11 cellular contexts compared by ENCODE assay signal in the genomic region with DNA sequence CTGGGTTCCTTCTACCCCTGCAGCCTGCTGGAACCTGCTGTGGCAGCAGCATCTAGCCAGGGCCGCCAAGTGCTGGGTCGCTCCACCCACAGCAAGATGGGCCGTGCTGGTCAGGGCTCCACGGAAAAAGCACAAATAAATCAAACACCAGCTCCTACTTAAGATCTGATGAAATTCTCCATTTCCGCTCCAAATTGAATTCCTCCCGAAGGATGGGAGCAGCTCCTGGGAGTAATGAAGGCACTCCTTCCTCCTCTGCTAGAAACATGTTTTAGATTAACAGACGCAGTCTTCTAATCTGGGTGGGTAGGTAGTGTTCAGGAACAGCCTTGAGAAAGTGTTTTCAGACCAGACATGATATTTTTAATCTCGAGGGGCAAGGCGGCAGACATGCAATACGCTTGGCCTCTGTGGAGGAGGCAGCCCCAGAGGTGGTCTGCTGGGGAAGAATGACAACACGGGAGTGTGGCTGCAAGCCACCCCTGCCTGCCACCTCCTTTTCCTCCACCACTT.
DNase-seq lines count a peak whose midpoint lies in the region; ATAC-seq and TF ChIP-seq lines count a peak whose summit lies in the region.
"Had no signal": no experiment of that assay in that cellular context is flagged by ENCODE, and none has a peak within 500 bp of the region (broad histone marks: within the 10 kb centered on the region; RNA-seq: fewer than 3 reads in every experiment).

No MANE protein-coding gene starts in this region.

- no peaks in the 10 kb centered on the region for H3K27me3 Mint-ChIP-seq in Calu3 (ENCODE audit: unreplicated experiment)

- no peaks in the 10 kb centered on the region for H3K27me3 ChIP-seq in sigmoid colon

- peaks cover 33% of the 10 kb centered on the region for H3K36me3 Mint-ChIP-seq in Calu3 (ENCODE audit: insufficient read depth, unreplicated experiment)

- H3K4me1 ChIP-seq in sigmoid colon = peaks cover 0 to 50% (median 46%) of the 10 kb centered on the region in 4 donors

- H3K36me3 ChIP-seq in sigmoid colon = no peaks in the 10 kb centered on the region

- H3K4me3 Mint-ChIP-seq in Calu3 (ENCODE audit: low read depth, unreplicated experiment) = peak overlapping the region; percentile 56

- H3K27ac ChIP-seq in adipose tissue (ENCODE audit: low read depth, low read length) = peak overlapping the region; percentile 25
- H3K27ac ChIP-seq in sigmoid colon = peak overlapping the region; percentile 72 to 86 (median 82)

- DNase-seq in Calu3 = no peak
- peak; percentile 71 for DNase-seq in left cardiac atrium
- DNase-seq in sigmoid colon = peak; percentile 79
- no peak for DNase-seq in C1 segment of cervical spinal cord (lab: John Stamatoyannopoulos, UW)
- no peak for DNase-seq in NOMO-1 treated with dmso at 0.1 percent for 144 hours (lab: John Stamatoyannopoulos, UW; ENCODE audit: unreplicated experiment)
- DNase-seq in cerebellar nuclear complex (lab: John Stamatoyannopoulos, UW) = no peak
- DNase-seq: activated CD4-positive, alpha-beta T cell treated with anti-CD3 and anti-CD28 coated beads for 1 hour; NCI-H1436 treated with DMSO at 0.1 percent for 48 hours; stimulated activated CD4-positive, alpha-beta T cell treated with anti-CD3 and anti-CD28 coated beads, Interleukin-4, amount 100 ng/mL, for 4 hours had no signal

- TF ChIP-seq POLR2A in sigmoid colon (IDR thresholded peaks at IDR 0.05) = no peak

- H3K4me1 Mint-ChIP-seq in Calu3 (ENCODE audit: low read depth, unreplicated experiment) = peaks cover 85% of the 10 kb centered on the region

- TF ChIP-seq CTCF in Calu3 (IDR thresholded peaks at IDR 0.05; ENCODE audit: unreplicated experiment) (no peak), sigmoid colon (IDR thresholded peaks at IDR 0.05) (no peak)

- ATAC-seq in left cardiac atrium (peak; percentile 56 to 65), GM19452 (IDR thresholded peaks at IDR 0.05; ENCODE audit: unreplicated experiment) (no peak)

- peak overlapping the region; percentile 88 for H3K27ac Mint-ChIP-seq in Calu3 (ENCODE audit: unreplicated experiment)

- no peaks in the 10 kb centered on the region for H3K9me3 Mint-ChIP-seq in Calu3 (ENCODE audit: low read depth, unreplicated experiment)

- WGBS in adipose tissue, 3 donors = 55 to 79% (median 61%) methylated on average over 11 of the region's 11 CpGs
- WGBS in sigmoid colon, 2 donors = 73 to 85% methylated on average over 11 of the region's 11 CpGs

- CTCF ChIA-PET in Calu3 (lab: Charles Lee) = interaction anchor here (0.8 to 1.2 kb wide), 2 partner anchors 67 to 115 kb away, joined by 3 to 4 read pairs; no protein-coding TSS in a partner anchor

- no peak overlapping the region for H3K4me3 ChIP-seq in sigmoid colon

- intact Hi-C loops in Calu3 (cut with micrococcal nuclease; ENCODE audit: unreplicated experiment) (loop anchor here (5.0 kb wide), 1 partner anchor 127 kb away; no protein-coding TSS in a partner anchor), left cardiac atrium (cut with DNase I) (no loop called here), sigmoid colon (cut with DNase I) (loop anchor here (5.0 kb wide), 1 partner anchor 87 kb away; no protein-coding TSS in a partner anchor)

- no peaks in the 10 kb centered on the region for H3K9me3 ChIP-seq in sigmoid colon

- no peak for TF ChIP-seq EP300 in sigmoid colon (IDR thresholded peaks at IDR 0.05)

- TSS peak; percentile 73 for BruUV-seq in Calu3 (replicated peaks; lab: Mats Ljungman, UMichigan)

Comparison
In these comparisons a context has a peak if more than half of its experiments do, and no peak if none do; other contexts are left out.
1. DNase-seq: peak in left cardiac atrium (single experiment) and sigmoid colon (single experiment); none in Calu3 (single experiment), C1 segment of cervical spinal cord (0 of 14), NOMO-1 treated with dmso at 0.1 percent for 144 hours (single experiment) and cerebellar nuclear complex (0 of 2).
2. intact Hi-C loops: an anchor here in Calu3 (5.0 kb wide) and sigmoid colon (5.0 kb wide); none called in left cardiac atrium.